In genomic region chr2:120748741-120749140, GRCh38 we compare ENCODE assay signal across 27 cellular contexts. TPM values are rescaled to one million over a fixed set of nuclear protein-coding genes. Genes with fewer than 3 reads are reported as not detected.
"Had no signal": no experiment of that assay in that cellular context is flagged by ENCODE, and none has a peak within 500 bp of the region (broad histone marks: within the 10 kb centered on the region; RNA-seq: fewer than 3 reads in every experiment).

No MANE protein-coding gene starts in this region.

- H3K36me3 Mint-ChIP-seq: activated CD4-positive, alpha-beta memory T cell treated with anti-CD3 and anti-CD28 coated beads for 36 hours; activated naive CD4-positive, alpha-beta T cell treated with anti-CD3 and anti-CD28 coated beads, Interleukin-2, amount 50 U/mL, for 24 hours; natural killer cell treated with Interleukin-12 subunit alpha and Interleukin-12 subunit beta and Interleukin-15 and Interleukin-18, amount 100 ng/mL, for 72 hours; stimulated activated naive B cell treated with anti-CD40 and anti-IgM and Interleukin-4, amounts not matched to agents 10 μg/mL and 1 μg/mL and 100 μg/mL, for 72 hours had no signal

- H3K4me1 Mint-ChIP-seq: activated CD4-positive, alpha-beta T cell treated with anti-CD3 and anti-CD28 coated beads, Interleukin-2, amount 10 ng/mL, durations not matched to agents 24 days and 14 days; activated naive CD4-positive, alpha-beta T cell treated with anti-CD3 and anti-CD28 coated beads, Interleukin-2, amount 50 U/mL, for 24 hours; activated naive CD8-positive, alpha-beta T cell treated with anti-CD3 and anti-CD28 coated beads, Interleukin-2, amount 50 U/mL, for 24 hours; endodermal cell; stimulated activated naive B cell treated with anti-CD40 and anti-IgM and Interleukin-4, amounts not matched to agents 10 μg/mL and 1 μg/mL and 100 μg/mL, for 72 hours; T-helper 17 cell had no signal

- H3K9me3 Mint-ChIP-seq: activated CD4-positive, alpha-beta memory T cell treated with anti-CD3 and anti-CD28 coated beads for 36 hours; activated CD4-positive, alpha-beta T cell treated with anti-CD3 and anti-CD28 coated beads, Interleukin-2, amount 10 ng/mL, durations not matched to agents 24 days and 14 days; activated naive CD4-positive, alpha-beta T cell treated with anti-CD3 and anti-CD28 coated beads, Interleukin-2, amount 50 U/mL, for 24 hours; activated naive CD8-positive, alpha-beta T cell treated with anti-CD3 and anti-CD28 coated beads, Interleukin-2, amount 50 U/mL, for 24 hours; activated T-helper 2 cell treated with anti-CD3 and anti-CD28 coated beads, Interferon-gamma antibody, Interleukin-2, Interleukin-4, amounts not matched to agents 10 μg/mL and 5 μg/mL and 100 μg/mL, durations not matched to agents 14 hours and 24 hours and 36 hours; dendritic cell treated with granulocyte-macrophage colony-stimulating factor and Interleukin-4, amounts not matched to agents 40 ng/mL and 50 ng/mL, for 4 days; endodermal cell; natural killer cell treated with Interleukin-12 subunit alpha and Interleukin-12 subunit beta and Interleukin-15 and Interleukin-18, amount 100 ng/mL, for 72 hours; stimulated activated naive B cell treated with anti-CD40 and anti-IgM and Interleukin-4, amounts not matched to agents 10 μg/mL and 1 μg/mL and 100 μg/mL, for 72 hours had no signal

- ATAC-seq: activated naive CD8-positive, alpha-beta T cell treated with anti-CD3 and anti-CD28 coated beads, Interleukin-2, amount 50 U/mL, for 24 hours; mucosa of descending colon; natural killer cell treated with Interleukin-12 subunit alpha and Interleukin-12 subunit beta and Interleukin-15 and Interleukin-18, amount 100 ng/mL, for 72 hours; stimulated activated naive B cell treated with anti-CD40 and anti-IgM and Interleukin-4, amounts not matched to agents 10 μg/mL and 1 μg/mL and 100 μg/mL, for 72 hours; T-helper 17 cell had no signal

- H3K27ac Mint-ChIP-seq: activated CD4-positive, alpha-beta memory T cell treated with anti-CD3 and anti-CD28 coated beads for 36 hours; activated CD4-positive, alpha-beta T cell treated with anti-CD3 and anti-CD28 coated beads, Interleukin-2, amount 10 ng/mL, durations not matched to agents 24 days and 14 days; activated naive CD4-positive, alpha-beta T cell treated with anti-CD3 and anti-CD28 coated beads, Interleukin-2, amount 50 U/mL, for 24 hours; activated naive CD8-positive, alpha-beta T cell treated with anti-CD3 and anti-CD28 coated beads, Interleukin-2, amount 50 U/mL, for 24 hours; activated T-helper 2 cell treated with anti-CD3 and anti-CD28 coated beads, Interferon-gamma antibody, Interleukin-2, Interleukin-4, amounts not matched to agents 10 μg/mL and 5 μg/mL and 100 μg/mL, durations not matched to agents 14 hours and 24 hours and 36 hours; dendritic cell treated with granulocyte-macrophage colony-stimulating factor and Interleukin-4, amounts not matched to agents 40 ng/mL and 50 ng/mL, for 4 days; endodermal cell; natural killer cell treated with Interleukin-12 subunit alpha and Interleukin-12 subunit beta and Interleukin-15 and Interleukin-18, amount 100 ng/mL, for 72 hours; stimulated activated naive B cell treated with anti-CD40 and anti-IgM and Interleukin-4, amounts not matched to agents 10 μg/mL and 1 μg/mL and 100 μg/mL, for 72 hours; T-helper 17 cell had no signal

- H3K4me3 Mint-ChIP-seq: activated CD4-positive, alpha-beta memory T cell treated with anti-CD3 and anti-CD28 coated beads for 36 hours; activated CD4-positive, alpha-beta T cell treated with anti-CD3 and anti-CD28 coated beads, Interleukin-2, amount 10 ng/mL, durations not matched to agents 24 days and 14 days; activated naive CD4-positive, alpha-beta T cell treated with anti-CD3 and anti-CD28 coated beads, Interleukin-2, amount 50 U/mL, for 24 hours; activated naive CD8-positive, alpha-beta T cell treated with anti-CD3 and anti-CD28 coated beads, Interleukin-2, amount 50 U/mL, for 24 hours; dendritic cell treated with granulocyte-macrophage colony-stimulating factor and Interleukin-4, amounts not matched to agents 40 ng/mL and 50 ng/mL, for 4 days; endodermal cell; natural killer cell treated with Interleukin-12 subunit alpha and Interleukin-12 subunit beta and Interleukin-15 and Interleukin-18, amount 100 ng/mL, for 72 hours; stimulated activated naive B cell treated with anti-CD40 and anti-IgM and Interleukin-4, amounts not matched to agents 10 μg/mL and 1 μg/mL and 100 μg/mL, for 72 hours; T-helper 17 cell had no signal

- DNase-seq: activated CD4-positive, alpha-beta memory T cell treated with anti-CD3 and anti-CD28 coated beads for 36 hours; activated CD4-positive, alpha-beta T cell treated with anti-CD3 and anti-CD28 coated beads, Interleukin-2, amount 10 ng/mL, durations not matched to agents 24 days and 14 days; activated CD4-positive, CD25-positive, alpha-beta regulatory T cell treated with anti-CD3 and anti-CD28 coated beads, Interleukin-2, amount 50 U/mL, for 72 hours; activated naive CD8-positive, alpha-beta T cell treated with anti-CD3 and anti-CD28 coated beads, Interleukin-2, amount 50 U/mL, for 24 hours; activated T-cell treated with anti-CD3 and anti-CD28 coated beads, Interleukin-2, amount 50 U/mL, for 48 hours; amygdala; central memory CD4-positive, alpha-beta T cell; esophagus squamous epithelium; glutamatergic neuron; islet precursor cell; left ventricle myocardium inferior; mucosa of descending colon; psoas muscle; sigmoid colon; small intestine; stimulated activated CD4-positive, alpha-beta T cell treated with anti-CD3 and anti-CD28 coated beads, Interleukin-1b, Interleukin-23, amount 100 ng/mL, for 48 hours; stimulated activated CD4-positive, alpha-beta T cell treated with anti-CD3 and anti-CD28 coated beads, Interleukin-4, amount 100 ng/mL, for 4 hours; stimulated activated naive B cell treated with anti-CD40 and anti-IgM and Interleukin-4, amounts not matched to agents 10 μg/mL and 1 μg/mL and 100 μg/mL, for 72 hours; SW 1271; T-helper 17 cell; T1000 had no signal

RNA-seq across cellular contexts. Expression of gene GLI2, which starts 13.1 kb away (rescaled TPM):
- total RNA-seq: activated CD4-positive, alpha-beta memory T cell treated with anti-CD3 and anti-CD28 coated beads for 36 hours; activated CD8-positive, alpha-beta memory T cell treated with anti-CD3 and anti-CD28 coated beads for 36 hours; T-helper 17 cell had no signal
